In genomic region chr3:97872209-97873042, GRCh38 we compare ENCODE assay signal across 9 cellular contexts. TPM values are rescaled to one million over a fixed set of nuclear protein-coding genes. Genes with fewer than 3 reads are reported as not detected.
A peak's percentile ranks its signal among the peaks of the same experiment; 100 is the strongest.
DNase-seq lines count a peak whose midpoint lies in the region; ATAC-seq and TF ChIP-seq lines count a peak whose summit lies in the region.
"Had no signal": no experiment of that assay in that cellular context is flagged by ENCODE, and none has a peak within 500 bp of the region (broad histone marks: within the 10 kb centered on the region; RNA-seq: fewer than 3 reads in every experiment).

No MANE protein-coding gene starts in this region.

- intact Hi-C loops in CD14-positive monocyte (cut with micrococcal nuclease) = no loop called here

- peak overlapping the region; percentile 53 for H3K4me3 Mint-ChIP-seq in activated T-cell treated with anti-CD3 and anti-CD28 coated beads, Interleukin-2, amount 50 U/mL, for 4 hours
- no peak overlapping the region for H3K4me3 Mint-ChIP-seq in CD14-positive monocyte

- peaks cover 22% of the 10 kb centered on the region for H3K4me1 Mint-ChIP-seq in activated T-cell treated with anti-CD3 and anti-CD28 coated beads, Interleukin-2, amount 50 U/mL, for 4 hours (ENCODE audit: low read depth)
- no peaks in the 10 kb centered on the region for H3K4me1 Mint-ChIP-seq in CD14-positive monocyte

- peak; percentile 95 for ATAC-seq in activated T-cell treated with anti-CD3 and anti-CD28 coated beads, Interleukin-2, amount 50 U/mL, for 4 hours
- ATAC-seq in GM19455 (IDR thresholded peaks at IDR 0.05; ENCODE audit: unreplicated experiment) (no peak), GM21717 (IDR thresholded peaks at IDR 0.05; ENCODE audit: unreplicated experiment) (no peak)
- ATAC-seq: HCT116 had no signal

- no peak overlapping the region for H3K27ac Mint-ChIP-seq in CD14-positive monocyte

- no peaks in the 10 kb centered on the region for H3K36me3 Mint-ChIP-seq in activated T-cell treated with anti-CD3 and anti-CD28 coated beads, Interleukin-2, amount 50 U/mL, for 4 hours (ENCODE audit: insufficient read depth)
- peaks cover 22 to 25% of the 10 kb centered on the region in 2 donors for H3K36me3 Mint-ChIP-seq in CD14-positive monocyte

- peak; percentile 62 for DNase-seq in HPDE6-E6E7 (ENCODE audit: extremely low spot score)
- peak; percentile 16 for DNase-seq in activated T-cell treated with anti-CD3 and anti-CD28 coated beads, Interleukin-2, amount 50 U/mL, for 4 hours
- peak; percentile 92 for DNase-seq in foreskin melanocyte
- DNase-seq in stimulated activated CD4-positive, alpha-beta T cell treated with anti-CD3 and anti-CD28 coated beads, Interleukin-4, amount 100 ng/mL, for 4 hours = peak; percentile 1 to 51
- DNase-seq in NCI-H524 treated with DMSO at 0.1 percent for 48 hours (lab: John Stamatoyannopoulos, UW) = no peak
- no peak for DNase-seq in CD14-positive monocyte (ENCODE audit: low spot score)

- H3K9me3 Mint-ChIP-seq in activated T-cell treated with anti-CD3 and anti-CD28 coated beads, Interleukin-2, amount 50 U/mL, for 4 hours = no peaks in the 10 kb centered on the region
- peaks cover 4 to 14% (median 11%) of the 10 kb centered on the region in 7 donors for H3K9me3 Mint-ChIP-seq in CD14-positive monocyte

- TF ChIP-seq CTCF in CD14-positive monocyte (IDR thresholded peaks at IDR 0.05) = no peak

- no peaks in the 10 kb centered on the region for H3K27me3 Mint-ChIP-seq in activated T-cell treated with anti-CD3 and anti-CD28 coated beads, Interleukin-2, amount 50 U/mL, for 4 hours (ENCODE audit: low read depth)
- H3K27me3 Mint-ChIP-seq in CD14-positive monocyte (ENCODE audit: low read depth in 3 of 3) = no peaks in the 10 kb centered on the region

RNA-seq across cellular contexts. Expression of gene CRYBG3, which starts 50.6 kb away (rescaled TPM):
- 1 to 10 TPM; 1.4 to 2.9 (median 2.3) TPM for total RNA-seq in activated T-cell treated with anti-CD3 and anti-CD28 coated beads, Interleukin-2, amount 50 U/mL, for 4 hours
- 1 to 10 TPM; 2.3 to 5.3 TPM for polyA plus RNA-seq in CD14-positive monocyte

Comparison
In these comparisons a context has a peak if more than half of its experiments do, and no peak if none do; other contexts are left out.
1. DNase-seq: peak in HPDE6-E6E7 (single experiment), activated T-cell treated with anti-CD3 and anti-CD28 coated beads, Interleukin-2, amount 50 U/mL, for 4 hours (single experiment), foreskin melanocyte (single experiment) and stimulated activated CD4-positive, alpha-beta T cell treated with anti-CD3 and anti-CD28 coated beads, Interleukin-4, amount 100 ng/mL, for 4 hours (2 of 2); none in NCI-H524 treated with DMSO at 0.1 percent for 48 hours (single experiment) and CD14-positive monocyte (single experiment).
2. ATAC-seq: peak in activated T-cell treated with anti-CD3 and anti-CD28 coated beads, Interleukin-2, amount 50 U/mL, for 4 hours (2 of 2); none in GM19455 (single experiment) and GM21717 (single experiment).